24 cellular contexts compared by ENCODE assay signal in the genomic region with DNA sequence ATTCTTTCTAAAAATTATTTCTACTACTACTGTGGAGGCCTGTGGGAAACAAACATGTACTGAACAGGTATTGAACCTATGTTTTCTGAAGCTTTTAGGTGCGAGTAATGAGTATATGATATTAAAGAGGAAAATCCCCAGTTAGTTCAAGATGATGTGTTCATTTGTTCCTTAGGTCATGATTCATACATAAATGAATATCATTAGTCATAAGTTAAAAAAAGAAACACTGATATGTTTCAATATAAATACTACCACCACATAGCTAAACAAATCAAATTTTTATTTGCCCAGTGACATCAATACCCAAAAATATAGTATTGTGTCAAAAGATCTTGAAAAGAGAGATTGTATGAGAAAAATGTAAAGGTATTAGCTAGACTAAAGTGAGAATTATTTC.
DNase-seq lines count a peak whose midpoint lies in the region; ATAC-seq lines count a peak whose summit lies in the region.
"Had no signal": no experiment of that assay in that cellular context is flagged by ENCODE, and none has a peak within 500 bp of the region (broad histone marks: within the 10 kb centered on the region; RNA-seq: fewer than 3 reads in every experiment).

No MANE protein-coding gene starts in this region.

- no peaks in the 10 kb centered on the region for H3K27me3 ChIP-seq in mesenchymal stem cell (ENCODE audit: control insufficient read depth in 1 of 2, insufficient read depth in 1 of 2, low read length in 2 of 2)
- H3K27me3 ChIP-seq: tibial nerve had no signal

- WGBS in mesenchymal stem cell: no CpG with 5 or more reads among the region's 1 CpG

- H3K18ac ChIP-seq in mesenchymal stem cell (ENCODE audit: low read depth in 1 of 2, low read length in 2 of 2): no peak overlapping the region

- no peak overlapping the region for H3K4ac ChIP-seq in mesenchymal stem cell (ENCODE audit: low read depth in 1 of 2, low read length in 2 of 2)

- no peak overlapping the region for H3K14ac ChIP-seq in mesenchymal stem cell (ENCODE audit: low read length in 2 of 2)

- H2BK120ac ChIP-seq in mesenchymal stem cell (ENCODE audit: low read depth, low read length): no peak overlapping the region

- no peak overlapping the region for H2AFZ ChIP-seq in mesenchymal stem cell (ENCODE audit: low read depth, low read length)

- H4K8ac ChIP-seq in mesenchymal stem cell (ENCODE audit: low read length): no peak overlapping the region

- no peak overlapping the region for H2BK15ac ChIP-seq in mesenchymal stem cell (ENCODE audit: low read depth, poor library complexity, severe bottlenecking)

- H2AK5ac ChIP-seq in mesenchymal stem cell (ENCODE audit: low read length, severe bottlenecking): no peak overlapping the region

- no peak overlapping the region for H2BK5ac ChIP-seq in mesenchymal stem cell (ENCODE audit: low read depth, low read length, poor library complexity, severe bottlenecking)

- H3K27ac ChIP-seq in mesenchymal stem cell (ENCODE audit: low read length, poor library complexity, severe bottlenecking): no peak overlapping the region
- H3K27ac ChIP-seq: epithelial cell of prostate, lower lobe of right lung, prostate gland, tibial nerve had no signal

- H3K36me3 ChIP-seq in mesenchymal stem cell (ENCODE audit: control insufficient read depth in 1 of 2, insufficient read depth in 2 of 2, low read depth in 1 of 2, low read length in 2 of 2): no peaks in the 10 kb centered on the region
- H3K36me3 ChIP-seq: lower lobe of right lung, prostate gland, tibial nerve had no signal

- no peak overlapping the region for H4K91ac ChIP-seq in mesenchymal stem cell (ENCODE audit: low read length)

- H2BK12ac ChIP-seq in mesenchymal stem cell (ENCODE audit: low read length in 2 of 2): no peak overlapping the region

- no peak overlapping the region for H3K4me2 ChIP-seq in mesenchymal stem cell (ENCODE audit: low read length, poor library complexity, severe bottlenecking)

- no peaks in the 10 kb centered on the region for H3K9me3 ChIP-seq in mesenchymal stem cell (ENCODE audit: control insufficient read depth, low read length)
- H3K9me3 ChIP-seq: lower lobe of right lung, prostate gland had no signal

- DNase-seq in ELR (ENCODE audit: low read depth): peak; percentile 70
- DNase-seq in LHCN-M2 (ENCODE audit: low read depth): peak; percentile 16
- DNase-seq in fibroblast of gingiva (ENCODE audit: low read depth): peak; percentile 6
- DNase-seq in mesenchymal stem cell: peak; percentile 18
- DNase-seq in activated naive CD4-positive, alpha-beta T cell treated with Interleukin-2 at 50 U/mL for 16 hours: no peak
- DNase-seq in DMS79 treated with DMSO at 0.1 percent for 48 hours (lab: John Stamatoyannopoulos, UW): no peak
- DNase-seq: activated naive CD4-positive, alpha-beta T cell treated with anti-CD3 and anti-CD28 coated beads, Interleukin-2, amount 50 U/mL, for 16 hours; C1 segment of cervical spinal cord; COR-L47; Kasumi-1; lower lobe of right lung; MV-4-11; naive thymus-derived CD8-positive, alpha-beta T cell; NCI-H1436 treated with DMSO at 0.1 percent for 48 hours; NCI-H226; NCI-H526 treated with DMSO at 0.1 percent for 48 hours; SHP77; stimulated activated CD4-positive, alpha-beta T cell treated with anti-CD3 and anti-CD28 coated beads, Interleukin-4, amount 100 ng/mL, for 1 hour had no signal

- no peak for ATAC-seq in GM21737 (IDR thresholded peaks at IDR 0.05; ENCODE audit: unreplicated experiment)
- ATAC-seq: activated T-helper 17 cell treated with anti-CD3 and anti-CD28 coated beads, Interleukin-2, amount 50 U/mL, for 72 hours; lower lobe of right lung; naive thymus-derived CD8-positive, alpha-beta T cell; sciatic nerve had no signal

- H3K9ac ChIP-seq in mesenchymal stem cell (ENCODE audit: low read length): no peak overlapping the region

- H3K79me1 ChIP-seq in mesenchymal stem cell (replicated peaks; ENCODE audit: low read length, poor library complexity, severe bottlenecking): no peaks in the 10 kb centered on the region

- no peak overlapping the region for H3K4me3 ChIP-seq in mesenchymal stem cell (ENCODE audit: insufficient read depth in 1 of 2, low read depth in 1 of 2, low read length in 2 of 2)
- H3K4me3 ChIP-seq: lower lobe of right lung, prostate gland, tibial nerve had no signal

- no peak overlapping the region for H3K23ac ChIP-seq in mesenchymal stem cell (ENCODE audit: low read length in 2 of 2)

- H3K4me1 ChIP-seq in mesenchymal stem cell (ENCODE audit: control insufficient read depth, insufficient read depth, low read depth, low read length): no peaks in the 10 kb centered on the region
- H3K4me1 ChIP-seq: lower lobe of right lung, prostate gland, tibial nerve had no signal

Comparison
In these comparisons a context has a peak if more than half of its experiments do, and no peak if none do; other contexts are left out.
1. DNase-seq: peak in ELR (single experiment), LHCN-M2 (single experiment), fibroblast of gingiva (single experiment) and mesenchymal stem cell (single experiment); none in activated naive CD4-positive, alpha-beta T cell treated with Interleukin-2 at 50 U/mL for 16 hours (single experiment) and DMS79 treated with DMSO at 0.1 percent for 48 hours (single experiment).